9 cellular contexts compared by ENCODE assay signal in the genomic region with DNA sequence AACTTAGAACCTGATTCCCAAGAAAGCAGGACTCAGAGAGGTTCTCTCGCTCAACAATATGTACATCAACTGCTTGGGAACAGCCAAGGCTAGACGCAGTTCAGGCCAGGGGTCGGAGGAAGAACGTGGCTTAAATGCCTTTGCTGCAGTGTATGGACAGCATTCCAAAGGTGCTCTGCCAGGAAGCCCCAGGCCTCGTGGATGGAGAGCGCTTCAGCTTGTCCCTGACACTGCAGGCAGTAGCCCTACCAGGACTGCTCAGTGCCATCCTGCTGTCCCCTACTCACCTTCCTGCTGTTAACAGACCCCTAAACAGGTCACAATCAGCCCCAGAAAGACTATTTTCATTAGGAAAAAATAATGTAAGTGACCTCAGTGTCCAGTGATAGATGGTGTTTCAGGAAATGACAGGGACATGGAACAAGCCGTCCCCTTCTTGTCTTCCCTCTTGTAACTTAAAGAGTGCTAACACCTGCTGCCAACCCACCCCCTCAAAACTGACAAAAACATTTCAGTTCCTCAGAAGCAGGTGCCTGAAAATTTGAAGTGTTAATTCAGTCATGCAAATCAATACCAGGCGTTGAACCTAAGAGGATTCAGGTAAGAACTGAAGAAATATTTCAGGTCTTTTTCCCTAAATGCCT. TPM values are rescaled to one million over a fixed set of nuclear protein-coding genes. Genes with fewer than 3 reads are reported as not detected.
A peak's percentile ranks its signal among the peaks of the same experiment; 100 is the strongest.
DNase-seq lines count a peak whose midpoint lies in the region; ATAC-seq, FAIRE-seq and TF ChIP-seq lines count a peak whose summit lies in the region.
"Had no signal": no experiment of that assay in that cellular context is flagged by ENCODE, and none has a peak within 500 bp of the region (broad histone marks: within the 10 kb centered on the region; RNA-seq: fewer than 3 reads in every experiment).

No MANE protein-coding gene starts in this region.

- H3K4me1 ChIP-seq in Peyer's patch = peaks cover 0 to 55% (median 38%) of the 10 kb centered on the region in 4 donors
- H3K4me1 ChIP-seq in small intestine (ENCODE audit: control insufficient read depth in 2 of 2, insufficient read depth in 1 of 2, low read depth in 1 of 2, low read length in 1 of 2) = peaks cover 4 to 21% of the 10 kb centered on the region in 2 donors
- peaks cover 29% of the 10 kb centered on the region for H3K4me1 ChIP-seq in neural progenitor cell

- H3K4me3 Mint-ChIP-seq in neural progenitor cell = no peak overlapping the region

- no peaks in the 10 kb centered on the region for H3K36me3 ChIP-seq in Peyer's patch
- H3K36me3 ChIP-seq in small intestine (ENCODE audit: control insufficient read depth in 2 of 2, insufficient read depth in 2 of 2, low read length in 2 of 2) = no peaks in the 10 kb centered on the region
- H3K36me3 ChIP-seq in neural progenitor cell = no peaks in the 10 kb centered on the region

- no peaks in the 10 kb centered on the region for H4K20me1 ChIP-seq in neural progenitor cell (ENCODE audit: low read depth)

- no peaks in the 10 kb centered on the region for H3K9me3 ChIP-seq in Peyer's patch
- no peaks in the 10 kb centered on the region for H3K9me3 ChIP-seq in small intestine (ENCODE audit: control insufficient read depth, low read depth)
- H3K9me3 ChIP-seq in neural progenitor cell (ENCODE audit: low read depth) = no peaks in the 10 kb centered on the region

- TF ChIP-seq POLR2A in Peyer's patch (IDR thresholded peaks at IDR 0.05) = no peak

- peaks cover 21% of the 10 kb centered on the region for H3K9me3 Mint-ChIP-seq in neural progenitor cell

- H3K27me3 Mint-ChIP-seq in neural progenitor cell (ENCODE audit: insufficient read depth, low read depth) = no peaks in the 10 kb centered on the region

- no peak for FAIRE-seq in small intestine (lab: Jason Lieb, UNC)

- H3K27ac ChIP-seq in Peyer's patch = peak overlapping the region; percentile 48 to 82 (median 63)
- H3K27ac ChIP-seq in small intestine (ENCODE audit: low read depth in 1 of 2, low read length in 1 of 2) = peak overlapping the region; percentile 25 to 75
- H3K27ac ChIP-seq in neural progenitor cell = no peak overlapping the region

- DNase-seq in Peyer's patch = peak in 2 of 3 donors; percentile 58 to 63
- DNase-seq in small intestine = no peak
- DNase-seq in DMS53 treated with DMSO at 0.1 percent for 48 hours (lab: John Stamatoyannopoulos, UW; ENCODE audit: unreplicated experiment) = no peak
- DNase-seq in neural progenitor cell (ENCODE audit: low spot score) = no peak
- DNase-seq in NCI-H128 (lab: John Stamatoyannopoulos, UW; ENCODE audit: unreplicated experiment) = no peak
- no peak for DNase-seq in glomerular visceral epithelial cell (ENCODE audit: extremely low spot score)
- DNase-seq: PC-3 had no signal

- 80 to 91% (median 91%) methylated on average over 8 of the region's 8 CpGs for WGBS in small intestine, 3 donors

- H3K27ac Mint-ChIP-seq in neural progenitor cell = no peak overlapping the region

- TF ChIP-seq CTCF in Peyer's patch (IDR thresholded peaks at IDR 0.05) (no peak), neural progenitor cell (IDR thresholded peaks at IDR 0.05) (no peak)

- H3K36me3 Mint-ChIP-seq in neural progenitor cell = peaks cover 30% of the 10 kb centered on the region

- ATAC-seq in GM19025 (IDR thresholded peaks at IDR 0.05; ENCODE audit: low read depth, unreplicated experiment) = peak; percentile 39
- peak; percentile 54 for ATAC-seq in HG02642 (IDR thresholded peaks at IDR 0.05; ENCODE audit: poor library complexity, unreplicated experiment)
- ATAC-seq: PC-3 had no signal

- H3F3A ChIP-seq in neural progenitor cell (ENCODE audit: low read depth) = no peaks in the 10 kb centered on the region

- H3K4me3 ChIP-seq in Peyer's patch (no peak overlapping the region), small intestine (ENCODE audit: low read depth in 1 of 2, low read length in 2 of 2) (no peak overlapping the region), neural progenitor cell (no peak overlapping the region)

- H3K79me2 ChIP-seq in neural progenitor cell (ENCODE audit: low read depth) = peaks cover 75% of the 10 kb centered on the region

- H3K27me3 ChIP-seq in Peyer's patch = no peaks in the 10 kb centered on the region
- no peaks in the 10 kb centered on the region for H3K27me3 ChIP-seq in small intestine (ENCODE audit: control insufficient read depth in 2 of 2, insufficient read depth in 2 of 2, low read length in 2 of 2)
- no peaks in the 10 kb centered on the region for H3K27me3 ChIP-seq in neural progenitor cell

- no peak overlapping the region for H2AFZ ChIP-seq in neural progenitor cell (replicated peaks)

- H3K4me1 Mint-ChIP-seq in neural progenitor cell = peaks cover 26% of the 10 kb centered on the region

- no peak overlapping the region for H3K9ac ChIP-seq in neural progenitor cell

- no peak overlapping the region for H3K4me2 ChIP-seq in neural progenitor cell

RNA-seq across cellular contexts. Expression of a gene that starts 16.5 kb away (rescaled TPM):
- 10 to 100 TPM; 20.6 to 42.7 (median 33.6) TPM for total RNA-seq in Peyer's patch
- 10 to 100 TPM in 2 of 3 donors, 1 to 10 TPM in 1; 8.9 to 11.7 (median 11.0) TPM for polyA plus RNA-seq in small intestine
- total RNA-seq in neural progenitor cell (ENCODE audit: low replicate concordance) = 9.9 and 10.7 TPM in 2 replicates

Comparison
In these comparisons a context has a peak if more than half of its experiments do, and no peak if none do; other contexts are left out.
1. DNase-seq: peak in Peyer's patch (2 of 3); none in small intestine (single experiment), DMS53 treated with DMSO at 0.1 percent for 48 hours (single experiment), neural progenitor cell (single experiment), NCI-H128 (single experiment) and glomerular visceral epithelial cell (single experiment).